2 cellular contexts compared by ENCODE assay signal in genomic region chr1:232380131-232380530, GRCh38.
TF ChIP-seq lines count a peak whose summit lies in the region.

No MANE protein-coding gene starts in this region.

TF ChIP-seq in IMR-90, 13 proteins besides CTCF, POLR2A, EP300 and RAD21:
- TF ChIP-seq MAZ (IDR thresholded peaks at IDR 0.05; ENCODE audit: borderline replicate concordance, low read depth, low read length): no peak
- no peak for TF ChIP-seq SMC3 (IDR thresholded peaks at IDR 0.05; ENCODE audit: low read depth, low read length)
- TF ChIP-seq NFE2L2 (IDR thresholded peaks at IDR 0.05; ENCODE audit: low read depth, low read length): no peak
- no peak for TF ChIP-seq FOS (IDR thresholded peaks at IDR 0.05; ENCODE audit: low read depth, low read length)
- TF ChIP-seq MXI1 (IDR thresholded peaks at IDR 0.05; ENCODE audit: borderline replicate concordance, low read depth, low read length): no peak
- no peak for TF ChIP-seq BHLHE40 (IDR thresholded peaks at IDR 0.05; ENCODE audit: low read depth, low read length)
- TF ChIP-seq CHD1 (IDR thresholded peaks at IDR 0.05; ENCODE audit: low read depth, low read length): no peak
- no peak for TF ChIP-seq RCOR1 (IDR thresholded peaks at IDR 0.05; ENCODE audit: insufficient replicate concordance, low read length)

TF ChIP-seq in H1, 55 proteins besides CTCF, POLR2A, EP300 and RAD21:
- no peak for TF ChIP-seq CBX8 (IDR thresholded peaks at IDR 0.05; ENCODE audit: borderline replicate concordance, low read depth, low read length)
- no peak for TF ChIP-seq SIRT6 (IDR thresholded peaks at IDR 0.05; ENCODE audit: low read length)
- TF ChIP-seq, protein P1, sequence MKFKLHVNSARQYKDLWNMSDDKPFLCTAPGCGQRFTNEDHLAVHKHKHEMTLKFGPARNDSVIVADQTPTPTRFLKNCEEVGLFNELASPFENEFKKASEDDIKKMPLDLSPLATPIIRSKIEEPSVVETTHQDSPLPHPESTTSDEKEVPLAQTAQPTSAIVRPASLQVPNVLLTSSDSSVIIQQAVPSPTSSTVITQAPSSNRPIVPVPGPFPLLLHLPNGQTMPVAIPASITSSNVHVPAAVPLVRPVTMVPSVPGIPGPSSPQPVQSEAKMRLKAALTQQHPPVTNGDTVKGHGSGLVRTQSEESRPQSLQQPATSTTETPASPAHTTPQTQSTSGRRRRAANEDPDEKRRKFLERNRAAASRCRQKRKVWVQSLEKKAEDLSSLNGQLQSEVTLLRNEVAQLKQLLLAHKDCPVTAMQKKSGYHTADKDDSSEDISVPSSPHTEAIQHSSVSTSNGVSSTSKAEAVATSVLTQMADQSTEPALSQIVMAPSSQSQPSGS (IDR thresholded peaks at IDR 0.05; ENCODE audit: low read length): no peak
- no peak for TF ChIP-seq SIN3A (conservative IDR thresholded peaks at IDR 0.05 in 1 of 2, IDR thresholded peaks at IDR 0.05 in 1 of 2; ENCODE audit: low read depth in 1 of 2, low read length in 2 of 2)
- TF ChIP-seq RXRA (IDR thresholded peaks at IDR 0.05; ENCODE audit: insufficient read depth, low read depth, low read length): no peak
- no peak for TF ChIP-seq PHF8 (conservative IDR thresholded peaks at IDR 0.05; ENCODE audit: low read depth, low read length)
- no peak for TF ChIP-seq POLR2AphosphoS5 (IDR thresholded peaks at IDR 0.05; ENCODE audit: low read depth, low read length)
- no peak for TF ChIP-seq SUZ12 (IDR thresholded peaks at IDR 0.05; ENCODE audit: low read length)
- TF ChIP-seq, protein P2, sequence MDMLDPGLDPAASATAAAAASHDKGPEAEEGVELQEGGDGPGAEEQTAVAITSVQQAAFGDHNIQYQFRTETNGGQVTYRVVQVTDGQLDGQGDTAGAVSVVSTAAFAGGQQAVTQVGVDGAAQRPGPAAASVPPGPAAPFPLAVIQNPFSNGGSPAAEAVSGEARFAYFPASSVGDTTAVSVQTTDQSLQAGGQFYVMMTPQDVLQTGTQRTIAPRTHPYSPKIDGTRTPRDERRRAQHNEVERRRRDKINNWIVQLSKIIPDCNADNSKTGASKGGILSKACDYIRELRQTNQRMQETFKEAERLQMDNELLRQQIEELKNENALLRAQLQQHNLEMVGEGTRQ (IDR thresholded peaks at IDR 0.05; ENCODE audit: low read length): no peak
- no peak for TF ChIP-seq JUND (IDR thresholded peaks at IDR 0.05; ENCODE audit: low read length)
- TF ChIP-seq FOSL1 (IDR thresholded peaks at IDR 0.05; ENCODE audit: insufficient read depth, low read depth, low read length): no peak
- no peak for TF ChIP-seq HDAC6 (IDR thresholded peaks at IDR 0.05; ENCODE audit: low read depth, low read length)
- TF ChIP-seq BACH1 (IDR thresholded peaks at IDR 0.05; ENCODE audit: low read length): no peak
